Comparison of ENCODE assay signal across 23 cellular contexts in genomic region chr9:38154501-38155421, GRCh38.
DNase-seq lines count a peak whose midpoint lies in the region; ATAC-seq and TF ChIP-seq lines count a peak whose summit lies in the region.
"Had no signal": no experiment of that assay in that cellular context is flagged by ENCODE, and none has a peak within 500 bp of the region (broad histone marks: within the 10 kb centered on the region; RNA-seq: fewer than 3 reads in every experiment).

No MANE protein-coding gene starts in this region.

- peak overlapping the region in 1 of 2 experiments; percentile 98; a peak in 2 of 4 replicates for H3K27ac ChIP-seq in SK-N-SH (ENCODE audit: low read depth in 2 of 2, low read length in 1 of 2)
- no peak overlapping the region for H3K27ac ChIP-seq in gastroesophageal sphincter
- H3K27ac ChIP-seq: cardiac muscle cell, epithelial cell of prostate, thoracic aorta had no signal

- H3K9ac ChIP-seq in SK-N-SH: no peak overlapping the region

- no peak overlapping the region for H3K4me2 ChIP-seq in SK-N-SH

- WGBS in SK-N-SH (ENCODE audit: low lambda C conversion rate): 22% methylated on average over 6 of the region's 8 CpGs
- 72% methylated on average over 5 of the region's 8 CpGs; no CpG with 5 or more reads in 1 of the 2 donors for WGBS in gastroesophageal sphincter (ENCODE audit: low coverage in 1 of 2), 2 donors

- peaks cover 0 to 34% of the 10 kb centered on the region in 2 experiments; a peak in 2 of 4 replicates for H3K4me1 ChIP-seq in SK-N-SH (ENCODE audit: control insufficient read depth in 1 of 2, insufficient read depth in 2 of 2, low read depth in 1 of 2, low read length in 1 of 2)
- H3K4me1 ChIP-seq in gastroesophageal sphincter: no peaks in the 10 kb centered on the region

- H3F3A ChIP-seq in SK-N-SH (replicated peaks; ENCODE audit: insufficient read depth): no peaks in the 10 kb centered on the region

- no peaks in the 10 kb centered on the region for H3K9me3 ChIP-seq in SK-N-SH
- no peaks in the 10 kb centered on the region for H3K9me3 ChIP-seq in gastroesophageal sphincter
- H3K9me3 ChIP-seq: thoracic aorta had no signal

- H3K4me3 ChIP-seq in SK-N-SH (ENCODE audit: low read depth in 2 of 2, low read length in 1 of 2) (no peak overlapping the region), kidney epithelial cell (ENCODE audit: low read depth, low read length) (no peak overlapping the region), gastroesophageal sphincter (no peak overlapping the region)
- H3K4me3 ChIP-seq: cardiac muscle cell, thoracic aorta had no signal

- H3K27ac Mint-ChIP-seq in stimulated activated naive CD8-positive, alpha-beta T cell treated with anti-CD3 and anti-CD28 coated beads, Interleukin-15, amount 100 ng/mL, for 72 hours: peak overlapping the region in 1 of 2 donors; percentile 12
- H3K27ac Mint-ChIP-seq: activated B cell treated with CpG ODN at 0.5 μM for 24 hours; activated CD4-positive, alpha-beta memory T cell treated with anti-CD3 and anti-CD28 coated beads, Interleukin-2, amount 10 ng/mL, durations not matched to agents 7 days and 5 days; natural killer cell; stimulated activated memory B cell treated with anti-CD40 and anti-IgM and Interleukin-4, amounts not matched to agents 10 μg/mL and 1 μg/mL and 100 μg/mL, for 72 hours had no signal

- no peaks in the 10 kb centered on the region for H3K9me2 ChIP-seq in SK-N-SH

- TF ChIP-seq RAD21 in SK-N-SH (IDR thresholded peaks at IDR 0.05; ENCODE audit: low read length): peak; percentile 38

- no peak overlapping the region for H3K4me3 Mint-ChIP-seq in stimulated activated naive CD8-positive, alpha-beta T cell treated with anti-CD3 and anti-CD28 coated beads, Interleukin-15, amount 100 ng/mL, for 72 hours
- H3K4me3 Mint-ChIP-seq: activated B cell treated with CpG ODN at 0.5 μM for 24 hours; activated CD4-positive, alpha-beta memory T cell treated with anti-CD3 and anti-CD28 coated beads, Interleukin-2, amount 10 ng/mL, durations not matched to agents 7 days and 5 days; natural killer cell; stimulated activated memory B cell treated with anti-CD40 and anti-IgM and Interleukin-4, amounts not matched to agents 10 μg/mL and 1 μg/mL and 100 μg/mL, for 72 hours had no signal

- H3K27me3 Mint-ChIP-seq in stimulated activated naive CD8-positive, alpha-beta T cell treated with anti-CD3 and anti-CD28 coated beads, Interleukin-15, amount 100 ng/mL, for 72 hours: peaks cover 16% of the 10 kb centered on the region

- H3K36me3 ChIP-seq in SK-N-SH (replicated peaks in 1 of 2; ENCODE audit: control insufficient read depth in 1 of 2, insufficient read depth in 2 of 2, low read length in 1 of 2) (no peaks in the 10 kb centered on the region), kidney epithelial cell (ENCODE audit: control insufficient read depth, insufficient read depth, low read length) (no peaks in the 10 kb centered on the region), gastroesophageal sphincter (no peaks in the 10 kb centered on the region)
- H3K36me3 ChIP-seq: cardiac muscle cell, thoracic aorta had no signal

- POLR2A ChIA-PET in SK-N-SH (lab: Yijun Ruan, JAX): interaction anchor here (0.6 to 1.0 kb wide), 2 partner anchors 86 to 132 kb away, joined by 3 read pairs; partner anchors contain the start of gene SHB

- no peaks in the 10 kb centered on the region for H3K4me1 Mint-ChIP-seq in stimulated activated naive CD8-positive, alpha-beta T cell treated with anti-CD3 and anti-CD28 coated beads, Interleukin-15, amount 100 ng/mL, for 72 hours
- H3K4me1 Mint-ChIP-seq: activated B cell treated with CpG ODN at 0.5 μM for 24 hours; activated CD4-positive, alpha-beta memory T cell treated with anti-CD3 and anti-CD28 coated beads, Interleukin-2, amount 10 ng/mL, durations not matched to agents 7 days and 5 days; natural killer cell; stimulated activated memory B cell treated with anti-CD40 and anti-IgM and Interleukin-4, amounts not matched to agents 10 μg/mL and 1 μg/mL and 100 μg/mL, for 72 hours had no signal

- TF ChIP-seq EP300 in SK-N-SH (IDR thresholded peaks at IDR 0.05; ENCODE audit: borderline replicate concordance in 1 of 2, low read depth in 1 of 2, low read length in 1 of 2) (peak in 1 of 2 experiments; percentile 69; a peak in 1 of 4 replicates), gastroesophageal sphincter (IDR thresholded peaks at IDR 0.05) (no peak)

- H2AFZ ChIP-seq in SK-N-SH (ENCODE audit: low read depth): no peak overlapping the region

- H3K27me3 ChIP-seq in SK-N-SH (ENCODE audit: insufficient read depth): no peaks in the 10 kb centered on the region
- H3K27me3 ChIP-seq in kidney epithelial cell (ENCODE audit: control insufficient read depth, insufficient read depth, low read length): no peaks in the 10 kb centered on the region
- H3K27me3 ChIP-seq in gastroesophageal sphincter: peaks cover 9% of the 10 kb centered on the region
- H3K27me3 ChIP-seq: cardiac muscle cell had no signal

- H3K9me3 Mint-ChIP-seq in stimulated activated naive CD8-positive, alpha-beta T cell treated with anti-CD3 and anti-CD28 coated beads, Interleukin-15, amount 100 ng/mL, for 72 hours: no peaks in the 10 kb centered on the region
- H3K9me3 Mint-ChIP-seq: activated B cell treated with CpG ODN at 0.5 μM for 24 hours; activated CD4-positive, alpha-beta memory T cell treated with anti-CD3 and anti-CD28 coated beads, Interleukin-2, amount 10 ng/mL, durations not matched to agents 7 days and 5 days; natural killer cell; stimulated activated memory B cell treated with anti-CD40 and anti-IgM and Interleukin-4, amounts not matched to agents 10 μg/mL and 1 μg/mL and 100 μg/mL, for 72 hours had no signal

- H4K20me1 ChIP-seq in SK-N-SH (ENCODE audit: insufficient read depth): no peaks in the 10 kb centered on the region

- CTCF ChIA-PET in SK-N-SH (lab: Yijun Ruan, JAX): interaction anchor here (0.8 to 5.6 kb wide), 13 partner anchors 10 to 241 kb away, joined by 3 to 43 read pairs (median 4); no protein-coding TSS in a partner anchor

- DNase-seq in stimulated activated naive CD8-positive, alpha-beta T cell treated with anti-CD3 and anti-CD28 coated beads, Interleukin-15, Interleukin-2, amounts not matched to agents 100 U/mL and 50 U/mL, for 24 hours: no peak
- DNase-seq in stimulated activated naive CD8-positive, alpha-beta T cell treated with anti-CD3 and anti-CD28 coated beads, Interleukin-15, amount 100 ng/mL, for 72 hours: no peak
- DNase-seq in SK-N-SH (peak; percentile 76), kidney epithelial cell (ENCODE audit: low read depth) (no peak), middle frontal gyrus (ENCODE audit: extremely low spot score, low spot score) (no peak), SIG-M5 (lab: John Stamatoyannopoulos, UW) (no peak)
- DNase-seq: ACHN; activated B cell treated with CpG ODN at 0.5 μM for 24 hours; activated CD4-positive, alpha-beta memory T cell treated with anti-CD3 and anti-CD28 coated beads, Interleukin-2, amount 10 ng/mL, durations not matched to agents 7 days and 5 days; activated gamma-delta T cell treated with Interleukin-2 at 50 U/mL for 16 hours; activated T-cell treated with anti-CD3 and anti-CD28 coated beads for 4 hours; C1 segment of cervical spinal cord; natural killer cell; NCI-H1092; NCI-H2081 treated with DMSO at 0.1 percent for 48 hours; OCI-M1; T-helper 2 cell had no signal

- peak; percentile 46 for ATAC-seq in stimulated activated naive CD8-positive, alpha-beta T cell treated with anti-CD3 and anti-CD28 coated beads, Interleukin-15, Interleukin-2, amounts not matched to agents 100 U/mL and 50 U/mL, for 24 hours
- no peak for ATAC-seq in stimulated activated naive CD8-positive, alpha-beta T cell treated with anti-CD3 and anti-CD28 coated beads, Interleukin-15, amount 100 ng/mL, for 72 hours
- no peak for ATAC-seq in HG03045 (IDR thresholded peaks at IDR 0.05; ENCODE audit: unreplicated experiment)
- ATAC-seq in gastroesophageal sphincter: no peak
- ATAC-seq: natural killer cell; stimulated activated memory B cell treated with anti-CD40 and anti-IgM and Interleukin-4, amounts not matched to agents 10 μg/mL and 1 μg/mL and 100 μg/mL, for 72 hours had no signal

- TF ChIP-seq CTCF in SK-N-SH (IDR thresholded peaks at IDR 0.05) (no peak), kidney epithelial cell (IDR thresholded peaks at IDR 0.05; ENCODE audit: insufficient read depth, low read length, poor library complexity, severe bottlenecking) (peak; percentile 14), gastroesophageal sphincter (IDR thresholded peaks at IDR 0.05) (no peak)

- no peak for TF ChIP-seq POLR2A in gastroesophageal sphincter (IDR thresholded peaks at IDR 0.05)

- no peaks in the 10 kb centered on the region for H3K79me2 ChIP-seq in SK-N-SH (ENCODE audit: insufficient read depth)

TF ChIP-seq in SK-N-SH, 30 proteins besides CTCF, POLR2A, EP300 and RAD21 (continues in another document):
- peak; percentile 85 for TF ChIP-seq RCOR1 (IDR thresholded peaks at IDR 0.05; ENCODE audit: low read length)
- TF ChIP-seq TAF1 (IDR thresholded peaks at IDR 0.05; ENCODE audit: borderline replicate concordance, low read depth, low read length): no peak
- peak; percentile 63; the same call in 1 of the 2 replicates for TF ChIP-seq MXI1 (IDR thresholded peaks at IDR 0.05; ENCODE audit: low read depth, low read length)
- TF ChIP-seq IRF3 (IDR thresholded peaks at IDR 0.05; ENCODE audit: low read depth, low read length): no peak
- peak; percentile 99 for TF ChIP-seq GATA2 (CRISPR knock-in tag; IDR thresholded peaks at IDR 0.05)
- TF ChIP-seq YY1 (IDR thresholded peaks at IDR 0.05; ENCODE audit: low read depth): no peak
- no peak for TF ChIP-seq TCF12 (IDR thresholded peaks at IDR 0.05)
- TF ChIP-seq FOXM1 (IDR thresholded peaks at IDR 0.05; ENCODE audit: low read depth): no peak
- no peak for TF ChIP-seq MAX (IDR thresholded peaks at IDR 0.05; ENCODE audit: low read depth)
- TF ChIP-seq TEAD4 (IDR thresholded peaks at IDR 0.05; ENCODE audit: borderline replicate concordance, insufficient read depth): no peak
- no peak for TF ChIP-seq FOSL2 (IDR thresholded peaks at IDR 0.05; ENCODE audit: borderline replicate concordance, low read depth)
- TF ChIP-seq RXRA (IDR thresholded peaks at IDR 0.05; ENCODE audit: borderline replicate concordance, low read depth): no peak
- TF ChIP-seq CHD2 (IDR thresholded peaks at IDR 0.05; ENCODE audit: low read length, partially characterized antibody): peak; percentile 37
